In the genomic region with DNA sequence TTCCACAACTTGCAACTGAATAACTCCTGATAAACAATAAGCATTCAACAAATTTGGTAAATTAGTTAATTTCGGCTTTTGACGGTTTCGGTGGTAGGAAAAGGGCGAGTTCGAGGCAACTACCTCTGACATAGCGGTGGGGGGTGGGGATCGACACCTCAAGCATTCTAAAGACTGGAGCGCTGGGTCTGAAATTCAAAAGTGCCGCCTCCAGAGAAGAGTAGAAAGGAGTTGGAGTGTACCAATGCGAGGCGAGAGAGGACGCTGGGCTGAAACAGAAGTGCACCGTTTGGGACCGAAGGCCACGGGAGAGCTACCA, we compare ENCODE assay signal across 8 cellular contexts. TPM values are rescaled to one million over a fixed set of nuclear protein-coding genes. Genes with fewer than 3 reads are reported as not detected.
A peak's percentile ranks its signal among the peaks of the same experiment; 100 is the strongest.
DNase-seq lines count a peak whose midpoint lies in the region; ATAC-seq and TF ChIP-seq lines count a peak whose summit lies in the region.

No MANE protein-coding gene starts in this region.

- H3K9ac ChIP-seq in mesendoderm (ENCODE audit: low read length) = peak overlapping the region; percentile 90

- ATAC-seq in GM21447 (IDR thresholded peaks at IDR 0.05; ENCODE audit: unreplicated experiment) = peak; percentile 21
- ATAC-seq in aorta (ENCODE audit: low FRiP score) = no peak

- no peaks in the 10 kb centered on the region for H3K9me3 ChIP-seq in MG63
- H3K9me3 ChIP-seq in aorta (ENCODE audit: control insufficient read depth, low read length) = no peaks in the 10 kb centered on the region

- H4K5ac ChIP-seq in mesendoderm (ENCODE audit: low read length) = no peak overlapping the region

- H3K36me3 ChIP-seq in MG63 (peaks cover 6% of the 10 kb centered on the region), brain microvascular endothelial cell (replicated peaks) (no peaks in the 10 kb centered on the region), mesendoderm (ENCODE audit: control insufficient read depth, insufficient read depth, low read length) (no peaks in the 10 kb centered on the region), aorta (ENCODE audit: control insufficient read depth in 1 of 2, insufficient read depth in 2 of 2, low read length in 1 of 2) (no peaks in the 10 kb centered on the region)

- H2BK15ac ChIP-seq in mesendoderm (replicated peaks; ENCODE audit: low read depth) = no peak overlapping the region

- TF ChIP-seq CTCF in brain microvascular endothelial cell (IDR thresholded peaks at IDR 0.05; ENCODE audit: low read depth, low read length, missing control alignments) = no peak

- peak overlapping the region; percentile 90 for H3K56ac ChIP-seq in mesendoderm (ENCODE audit: low read length)

- no peak overlapping the region for H2BK120ac ChIP-seq in mesendoderm (ENCODE audit: low read depth, low read length)

- no peak overlapping the region for H2AK5ac ChIP-seq in mesendoderm (ENCODE audit: low read length)

- peaks cover 2% of the 10 kb centered on the region for H3K4me1 ChIP-seq in mesendoderm (ENCODE audit: control insufficient read depth, low read depth, low read length)
- H3K4me1 ChIP-seq in aorta (ENCODE audit: control insufficient read depth in 1 of 2, insufficient read depth in 2 of 2, low read length in 2 of 2) = no peaks in the 10 kb centered on the region

- in situ Hi-C loops in brain microvascular endothelial cell (cut with HindIII; ENCODE audit: low pct_ligation_motif_present, low sequenced_read_pairs) = no loop called here

- H3K23ac ChIP-seq in mesendoderm (ENCODE audit: low read length) = no peak overlapping the region

- H2BK5ac ChIP-seq in mesendoderm (ENCODE audit: low read length) = no peak overlapping the region

- peaks cover 30% of the 10 kb centered on the region for H3K79me2 ChIP-seq in mesendoderm (ENCODE audit: control insufficient read depth, insufficient read depth, low read length)

- peak overlapping the region; percentile 68 for H3K4me3 ChIP-seq in MG63
- peak overlapping the region; percentile 81 for H3K4me3 ChIP-seq in brain microvascular endothelial cell (ENCODE audit: low read depth, low read length)
- H3K4me3 ChIP-seq in mesendoderm (ENCODE audit: low read length) = peak overlapping the region; percentile 82
- peak overlapping the region; percentile 77 to 83 for H3K4me3 ChIP-seq in aorta (ENCODE audit: low read length in 2 of 2)

- no CpG with 5 or more reads among the region's 15 CpGs for WGBS in mesendoderm (ENCODE audit: extremely low coverage, insufficient coverage, low lambda C conversion rate)
- WGBS in aorta, 2 donors = 0 to 3% methylated on average over 15 of the region's 15 CpGs

- H3K4ac ChIP-seq in mesendoderm (ENCODE audit: low read depth, low read length) = no peak overlapping the region

- H3K27ac ChIP-seq in brain microvascular endothelial cell = peak overlapping the region; percentile 87
- peak overlapping the region; percentile 93 for H3K27ac ChIP-seq in mesendoderm (ENCODE audit: low read depth, low read length)
- H3K27ac ChIP-seq in aorta (ENCODE audit: low read depth in 1 of 2, low read length in 2 of 2) = peak overlapping the region in 1 of 2 donors; percentile 98

- H3K27me3 ChIP-seq in MG63 (no peaks in the 10 kb centered on the region), brain microvascular endothelial cell (replicated peaks) (no peaks in the 10 kb centered on the region), mesendoderm (ENCODE audit: insufficient read depth, low read length, poor library complexity) (no peaks in the 10 kb centered on the region), aorta (ENCODE audit: control insufficient read depth in 1 of 2, insufficient read depth in 2 of 2, low read length in 1 of 2) (no peaks in the 10 kb centered on the region)

- no peaks in the 10 kb centered on the region for H3K79me1 ChIP-seq in mesendoderm (ENCODE audit: low read length)

- no peak overlapping the region for H4K8ac ChIP-seq in mesendoderm (ENCODE audit: low read depth, low read length)

- intact Hi-C loops in aorta (cut with DNase I) = loop anchor here in 1 of 2 donors (5.0 kb wide), 1 partner anchor 104 kb away; no protein-coding TSS in a partner anchor

- DNase-seq in DMS 273 treated with DMSO at 0.1 percent for 48 hours (lab: John Stamatoyannopoulos, UW) (peak; percentile 47), MG63 (no peak), brain microvascular endothelial cell (peak; percentile 58), mesendoderm (no peak), aorta (no peak), DMS53 (lab: John Stamatoyannopoulos, UW) (no peak), putamen (ENCODE audit: low spot score) (no peak)

- no peak overlapping the region for H3K18ac ChIP-seq in mesendoderm (ENCODE audit: low read length)

- H3K4me2 ChIP-seq in mesendoderm (ENCODE audit: low read length) = peak overlapping the region; percentile 54

RNA-seq across cellular contexts. Expression of gene SMC1A, which starts 0.7 kb away (rescaled TPM):
- 5.2 and 9.9 TPM in 2 replicates for total RNA-seq in MG63 (2014; rRNA removed; shearing (Covaris generic); ENCODE audit: low replicate concordance)
- polyA plus RNA-seq in mesendoderm (2013, experiment 1 of 2) = 61.8 TPM
- polyA plus RNA-seq in mesendoderm (2013, experiment 2 of 2) = 64.2 TPM
- total RNA-seq in aorta = 10 to 100 TPM; 53.9 to 57.3 TPM
- 1 to 10 TPM; 5.6 to 9.0 TPM for polyA plus RNA-seq in aorta

RNA-seq across cellular contexts. Expression of gene RIBC1, which starts 0.9 kb away (rescaled TPM):
- not detected in 2 replicates for total RNA-seq in MG63 (2014; rRNA removed; shearing (Covaris generic); ENCODE audit: low replicate concordance)
- 1.00 TPM for polyA plus RNA-seq in mesendoderm (2013, experiment 1 of 2)
- 0.92 TPM for polyA plus RNA-seq in mesendoderm (2013, experiment 2 of 2)
- under 1 TPM; 0.48 to 0.58 TPM for total RNA-seq in aorta
- 1 to 10 TPM in 1 of 2 donors, under 1 TPM in 1; 0.69 to 1.0 TPM for polyA plus RNA-seq in aorta

RNA-seq across cellular contexts. Expression of gene HSD17B10, which starts 12.4 kb away (rescaled TPM):
- total RNA-seq in MG63 (2014; rRNA removed; shearing (Covaris generic); ENCODE audit: low replicate concordance) = 162 and 166 TPM in 2 replicates
- polyA plus RNA-seq in mesendoderm (2013, experiment 1 of 2) = 108 TPM
- 108 TPM for polyA plus RNA-seq in mesendoderm (2013, experiment 2 of 2)
- total RNA-seq in aorta = 10 to 100 TPM; 51.0 to 64.2 TPM
- polyA plus RNA-seq in aorta = 10 to 100 TPM; 75.8 to 86.0 TPM

Comparison
In these comparisons a context has a peak if more than half of its experiments do, and no peak if none do; other contexts are left out.
1. DNase-seq: peak in DMS 273 treated with DMSO at 0.1 percent for 48 hours (single experiment) and brain microvascular endothelial cell (single experiment); none in MG63 (single experiment), mesendoderm (single experiment), aorta (0 of 2), DMS53 (single experiment) and putamen (single experiment).
2. Peak in every context shown above with its lines, with median percentiles within 50 percentile points of each other: H3K4me3 ChIP-seq.